8 cellular contexts compared by ENCODE assay signal in the genomic region with DNA sequence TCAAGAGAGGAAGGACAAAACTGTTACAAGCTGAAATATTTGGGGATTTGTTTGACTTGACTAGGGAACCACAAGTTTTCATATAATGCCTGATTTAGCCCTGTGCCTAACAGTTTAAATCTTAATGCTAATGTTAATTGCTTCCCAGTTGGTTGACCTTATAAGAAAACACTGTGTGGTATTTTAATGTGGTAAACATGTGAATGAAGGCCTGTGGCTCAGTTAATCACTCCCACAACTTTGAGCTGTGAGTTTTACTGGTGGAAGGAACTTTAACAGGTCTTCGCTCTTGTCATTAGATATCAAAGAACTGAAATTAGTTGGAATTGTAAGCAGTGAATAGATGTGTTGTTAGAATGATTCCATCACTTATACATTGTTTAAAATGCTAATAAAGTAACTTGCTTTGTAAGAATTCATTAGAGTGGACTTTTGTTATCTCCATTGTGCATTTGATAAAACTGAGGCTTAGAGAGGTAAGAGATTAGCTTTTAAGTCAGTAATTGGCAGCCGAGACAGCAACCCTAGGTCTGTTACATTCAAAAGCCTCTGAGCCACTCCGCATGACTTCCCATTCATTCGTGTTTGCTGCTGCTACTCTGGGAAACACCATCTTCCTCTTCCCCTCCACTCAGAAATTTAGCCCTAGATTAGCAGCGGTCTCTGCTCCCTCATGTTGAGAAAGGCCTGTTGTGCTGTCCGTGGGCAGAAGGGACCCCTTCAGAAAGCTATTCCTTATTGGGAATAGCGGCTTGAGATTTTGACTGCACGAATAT. TPM values are rescaled to one million over a fixed set of nuclear protein-coding genes. Genes with fewer than 3 reads are reported as not detected.
DNase-seq lines count a peak whose midpoint lies in the region; ATAC-seq and TF ChIP-seq lines count a peak whose summit lies in the region.

No MANE protein-coding gene starts in this region.

- no peak for TF ChIP-seq POLR2A in uterus (IDR thresholded peaks at IDR 0.05)

- DNase-seq in BJ (ENCODE audit: low read depth): no peak
- peak; percentile 28 for DNase-seq in GM20000 (ENCODE audit: low spot score)
- peak; percentile 60 for DNase-seq in NOMO-1 treated with DMSO at 0.1 percent for 48 hours (lab: John Stamatoyannopoulos, UW; ENCODE audit: unreplicated experiment)
- DNase-seq in caudate nucleus (lab: John Stamatoyannopoulos, UW): peak in 13 of 61 donors; percentile 3 to 30 (median 10)
- no peak for DNase-seq in memory B cell (ENCODE audit: low spot score in 2 of 2)
- DNase-seq in uterus: no peak
- no peak for DNase-seq in middle frontal gyrus (ENCODE audit: extremely low spot score, low spot score)

- H3K36me3 ChIP-seq in BJ (ENCODE audit: control insufficient read depth, insufficient read depth, low read length): peaks cover 7% of the 10 kb centered on the region
- no peaks in the 10 kb centered on the region for H3K36me3 ChIP-seq in uterus

- H3K4me3 Mint-ChIP-seq in memory B cell: peak overlapping the region; percentile 60

- no peaks in the 10 kb centered on the region for H3K27me3 Mint-ChIP-seq in memory B cell

- H3K9me3 Mint-ChIP-seq in memory B cell: no peaks in the 10 kb centered on the region

- intact Hi-C loops in uterus (cut with DNase I; ENCODE audit: low total_unique reads): no loop called here

- H3K27ac Mint-ChIP-seq in memory B cell: peak overlapping the region; percentile 92

- peaks cover 3% of the 10 kb centered on the region for H3K36me3 Mint-ChIP-seq in memory B cell

- POLR2A ChIA-PET in BJ (lab: Charles Lee): no interaction called here

- H3K4me3 ChIP-seq in BJ (ENCODE audit: low read depth, low read length): peak overlapping the region; percentile 92
- peak overlapping the region; percentile 93 to 97 for H3K4me3 ChIP-seq in uterus

- CTCF ChIA-PET in BJ (lab: Yijun Ruan, JAX): no interaction called here

- H3K27ac ChIP-seq in caudate nucleus (ENCODE audit: low read depth, low read length): peak overlapping the region; percentile 94
- H3K27ac ChIP-seq in uterus: peak overlapping the region; percentile 94 to 98

- no peaks in the 10 kb centered on the region for H3K9me3 ChIP-seq in uterus

- H3K4me1 ChIP-seq in uterus: peaks cover 0 to 5% of the 10 kb centered on the region in 2 donors

- H3K27me3 ChIP-seq in BJ (ENCODE audit: control insufficient read depth, insufficient read depth, low read length) (no peaks in the 10 kb centered on the region), uterus (no peaks in the 10 kb centered on the region)

- ATAC-seq in memory B cell (ENCODE audit: low read depth) (peak; percentile 34), GM21367 (IDR thresholded peaks at IDR 0.05; ENCODE audit: unreplicated experiment) (no peak)

- peaks cover 22% of the 10 kb centered on the region for H3K4me1 Mint-ChIP-seq in memory B cell

- TF ChIP-seq CTCF in BJ (IDR thresholded peaks at IDR 0.05; ENCODE audit: insufficient read depth, low read depth, low read length) (no peak), GM20000 (IDR thresholded peaks at IDR 0.05; ENCODE audit: extremely low read depth, missing control alignments) (no peak), uterus (IDR thresholded peaks at IDR 0.05) (no peak)

RNA-seq across cellular contexts. Expression of a gene that starts 1.0 kb away (rescaled TPM):
- polyA plus RNA-seq in BJ (2011; rRNA removed): 5.7 and 15.0 TPM in 2 replicates
- 4.1 and 5.6 TPM in 2 replicates for polyA minus RNA-seq in BJ (2011; rRNA and poly(A)+ RNA removed)
- total RNA-seq in uterus: 10 to 100 TPM; 16.7 to 37.5 (median 26.0) TPM

RNA-seq across cellular contexts. Expression of a gene that starts 46.7 kb away (rescaled TPM):
- 77.4 and 188 TPM in 2 replicates for polyA plus RNA-seq in BJ (2011; rRNA removed)
- polyA minus RNA-seq in BJ (2011; rRNA and poly(A)+ RNA removed): 71.9 and 84.9 TPM in 2 replicates
- 10 to 100 TPM; 23.6 to 75.4 (median 54.1) TPM for total RNA-seq in uterus

Comparison
In these comparisons a context has a peak if more than half of its experiments do, and no peak if none do; other contexts are left out.
1. DNase-seq: peak in GM20000 (single experiment) and NOMO-1 treated with DMSO at 0.1 percent for 48 hours (single experiment); none in BJ (single experiment), memory B cell (0 of 2), uterus (0 of 2) and middle frontal gyrus (single experiment).